In genomic region chr3:142963266-142964149, GRCh38 we compare ENCODE assay signal across 8 cellular contexts. TPM values are rescaled to one million over a fixed set of nuclear protein-coding genes. Genes with fewer than 3 reads are reported as not detected.
A peak's percentile ranks its signal among the peaks of the same experiment; 100 is the strongest.
DNase-seq lines count a peak whose midpoint lies in the region; ATAC-seq and TF ChIP-seq lines count a peak whose summit lies in the region.

PAQR9 (minus strand) TSS chr3:142963674; CDS start chr3:142963336, 338 bp downstream.

- peak within 1 kb of the TSS; percentile 81 for H3K56ac ChIP-seq in mesendoderm (ENCODE audit: low read length)

- no peak within 1 kb of the TSS for H2BK5ac ChIP-seq in mesendoderm (ENCODE audit: low read length)

- H3K4me1 ChIP-seq in Caco-2 (no peaks in the 10 kb centered on the region), Panc1 (ENCODE audit: control insufficient read depth, insufficient read depth, low read length) (peaks cover 3% of the 10 kb centered on the region; the same call in 1 of the 2 replicates), mesendoderm (ENCODE audit: control insufficient read depth, low read depth, low read length) (no peaks in the 10 kb centered on the region), aorta (ENCODE audit: control insufficient read depth in 1 of 2, insufficient read depth in 2 of 2, low read length in 2 of 2) (no peaks in the 10 kb centered on the region)

- no peaks in the 10 kb centered on the region for H3K36me3 ChIP-seq in Caco-2 (ENCODE audit: control insufficient read depth, insufficient read depth, low read length)
- H3K36me3 ChIP-seq in Panc1 (ENCODE audit: control insufficient read depth, insufficient read depth, low read length), result no peaks in the 10 kb centered on the region
- no peaks in the 10 kb centered on the region for H3K36me3 ChIP-seq in mesendoderm (ENCODE audit: control insufficient read depth, insufficient read depth, low read length)
- no peaks in the 10 kb centered on the region for H3K36me3 ChIP-seq in aorta (ENCODE audit: control insufficient read depth in 1 of 2, insufficient read depth in 2 of 2, low read length in 1 of 2)

- ATAC-seq in GM19468 (IDR thresholded peaks at IDR 0.05; ENCODE audit: extremely low read depth, unreplicated experiment) (peak; percentile 45), Panc1 (peak; percentile 83), aorta (ENCODE audit: low FRiP score) (peak; percentile 20)

- no peaks in the 10 kb centered on the region for H3K9me3 Mint-ChIP-seq in Caco-2 (ENCODE audit: unreplicated experiment)

- no peak within 1 kb of the TSS for H4K8ac ChIP-seq in mesendoderm (ENCODE audit: low read depth, low read length)

- H3K9ac ChIP-seq in mesendoderm (ENCODE audit: low read length), result peak within 1 kb of the TSS; percentile 52

- BruUV-seq in Caco-2 (replicated peaks; lab: Mats Ljungman, UMichigan) (no TSS peak), Panc1 (replicated peaks; lab: Mats Ljungman, UMichigan) (no TSS peak)

- peak within 1 kb of the TSS; percentile 53 for H3K4me3 Mint-ChIP-seq in Caco-2 (ENCODE audit: unreplicated experiment)

- no peak within 1 kb of the TSS for H3K27ac ChIP-seq in Panc1 (ENCODE audit: low read length)
- no peak within 1 kb of the TSS for H3K27ac ChIP-seq in mesendoderm (ENCODE audit: low read depth, low read length)
- no peak within 1 kb of the TSS for H3K27ac ChIP-seq in aorta (ENCODE audit: low read depth in 1 of 2, low read length in 2 of 2)

- no peak within 1 kb of the TSS for H4K5ac ChIP-seq in mesendoderm (ENCODE audit: low read length)

- no peaks in the 10 kb centered on the region for H3K4me1 Mint-ChIP-seq in Caco-2 (ENCODE audit: low read depth, unreplicated experiment)

- H3K36me3 Mint-ChIP-seq in Caco-2 (ENCODE audit: insufficient read depth, unreplicated experiment), result no peaks in the 10 kb centered on the region

- H3K27ac Mint-ChIP-seq in Caco-2 (ENCODE audit: unreplicated experiment), result no peak within 1 kb of the TSS

- peak within 1 kb of the TSS; percentile 81 for H3K18ac ChIP-seq in mesendoderm (ENCODE audit: low read length)

- in situ Hi-C loops in Panc1 (cut with HindIII; ENCODE audit: low pct_unique_long_range_greater_than_20kb, low sequenced_read_pairs), result no loop called here

- CTCF ChIA-PET in Caco-2 (lab: Charles Lee), result interaction anchor here (0.6 kb wide), 1 partner anchor 8 kb away, joined by 3 read pairs; no protein-coding TSS in a partner anchor
- CTCF ChIA-PET in Panc1 (lab: Charles Lee), result no interaction called here

- no peak within 1 kb of the TSS for H2BK120ac ChIP-seq in mesendoderm (ENCODE audit: low read depth, low read length)

- peak within 1 kb of the TSS; percentile 40 for H2AK5ac ChIP-seq in mesendoderm (ENCODE audit: low read length)

- peak within 1 kb of the TSS; percentile 80 for H3K4me2 ChIP-seq in mesendoderm (ENCODE audit: low read length)

- no CpG with 5 or more reads among the region's 126 CpGs for WGBS in mesendoderm (ENCODE audit: extremely low coverage, insufficient coverage, low lambda C conversion rate)
- 0 to 1% methylated on average over 62 to 126 of the region's 126 CpGs for WGBS in aorta, 2 donors

- H3K23ac ChIP-seq in mesendoderm (ENCODE audit: low read length), result peak within 1 kb of the TSS; percentile 81

- H3K27me3 ChIP-seq in Caco-2 (replicated peaks; ENCODE audit: control insufficient read depth, insufficient read depth, low read length) (no peaks in the 10 kb centered on the region), Panc1 (ENCODE audit: control insufficient read depth, insufficient read depth, low read length) (peaks cover 11% of the 10 kb centered on the region), mesendoderm (ENCODE audit: insufficient read depth, low read length, poor library complexity) (peaks cover 6% of the 10 kb centered on the region), aorta (ENCODE audit: control insufficient read depth in 1 of 2, insufficient read depth in 2 of 2, low read length in 1 of 2) (no peaks in the 10 kb centered on the region)

- intact Hi-C loops in Caco-2 (cut with micrococcal nuclease; ENCODE audit: unreplicated experiment) (no loop called here), Panc1 (cut with micrococcal nuclease; ENCODE audit: unreplicated experiment) (no loop called here), aorta (cut with DNase I) (no loop called here)

- POLR2A ChIA-PET in Caco-2 (lab: Charles Lee), result no interaction called here
- POLR2A ChIA-PET in Panc1 (lab: Charles Lee), result no interaction called here

- no peak within 1 kb of the TSS for H3K4ac ChIP-seq in mesendoderm (ENCODE audit: low read depth, low read length)

- no peak for TF ChIP-seq CTCF in Caco-2 (IDR thresholded peaks at IDR 0.05; ENCODE audit: insufficient read depth in 1 of 2, low read depth in 1 of 2, low read length in 1 of 2, severe bottlenecking in 1 of 2, unreplicated experiment in 1 of 2)
- peak; percentile 61 for TF ChIP-seq CTCF in Panc1 (IDR thresholded peaks at IDR 0.05)

- H3K4me3 ChIP-seq in Caco-2 (ENCODE audit: low read depth, low read length) (peak within 1 kb of the TSS; percentile 36), Panc1 (ENCODE audit: low read depth in 2 of 2, low read length in 2 of 2) (peak within 1 kb of the TSS; percentile 52 to 55), mesendoderm (ENCODE audit: low read length) (peak within 1 kb of the TSS; percentile 42), aorta (ENCODE audit: low read length in 2 of 2) (peak within 1 kb of the TSS; percentile 49 to 50)

- DNase-seq in Caco-2, result peak in 1 of 2 experiments; percentile 27
- DNase-seq in Panc1 (ENCODE audit: low read depth, low spot score), result no peak
- DNase-seq in ecto neural progenitor cell (ENCODE audit: low spot score), result peak; percentile 79
- DNase-seq in mesendoderm, result peak; percentile 52
- DNase-seq in aorta, result peak in 1 of 2 donors; percentile 76
- no peak for DNase-seq in central memory CD4-positive, alpha-beta T cell
- DNase-seq in NAMALWA (ENCODE audit: low spot score), result no peak

- no peaks in the 10 kb centered on the region for H3K79me2 ChIP-seq in mesendoderm (ENCODE audit: control insufficient read depth, insufficient read depth, low read length)

- no peaks in the 10 kb centered on the region for H3K9me3 ChIP-seq in Caco-2
- no peaks in the 10 kb centered on the region for H3K9me3 ChIP-seq in Panc1 (ENCODE audit: control insufficient read depth, insufficient read depth, low read depth, low read length)
- no peaks in the 10 kb centered on the region for H3K9me3 ChIP-seq in aorta (ENCODE audit: control insufficient read depth, low read length)

- peaks cover 16% of the 10 kb centered on the region for H3K27me3 Mint-ChIP-seq in Caco-2 (ENCODE audit: insufficient read depth, unreplicated experiment)

- no peak within 1 kb of the TSS for H2BK15ac ChIP-seq in mesendoderm (replicated peaks; ENCODE audit: low read depth)

- no peaks in the 10 kb centered on the region for H3K79me1 ChIP-seq in mesendoderm (ENCODE audit: low read length)

RNA-seq across cellular contexts. Expression of gene PAQR9, which starts in this region (rescaled TPM):
- total RNA-seq in Caco-2 (2022) (not detected in 2 replicates), Panc1 (2021; ENCODE audit: unreplicated experiment) (0.36 TPM), aorta (not detected)
- polyA plus RNA-seq in Panc1 (2012; ENCODE audit: insufficient read length), result 0.24 TPM
- 0.86 TPM for polyA plus RNA-seq in mesendoderm (2013, experiment 1 of 2)
- 1.0 TPM for polyA plus RNA-seq in mesendoderm (2013, experiment 2 of 2)
- not detected for polyA plus RNA-seq in aorta

Comparison
In these comparisons a context has a peak if more than half of its experiments do, and no peak if none do; other contexts are left out.
1. Peak in ATAC-seq and H3K4me3 ChIP-seq in Panc1; RNA of the gene not detected or under 1 TPM.
2. Peak in ATAC-seq and H3K4me3 ChIP-seq in aorta; RNA of the gene not detected or under 1 TPM.
3. DNase-seq: peak in ecto neural progenitor cell (single experiment) and mesendoderm (single experiment); none in Panc1 (single experiment), central memory CD4-positive, alpha-beta T cell (single experiment) and NAMALWA (single experiment).
4. ATAC-seq: peak in every context shown above with its lines; median percentile 83 in Panc1; 45 in GM19468; 20 in aorta.
5. Peak in every context shown above with its lines, with median percentiles within 50 percentile points of each other: H3K4me3 ChIP-seq.